ENCODE assay signal across 8 cellular contexts in genomic region chr19:45451181-45451849, GRCh38. TPM values are rescaled to one million over a fixed set of nuclear protein-coding genes. Genes with fewer than 3 reads are reported as not detected.
A peak's percentile ranks its signal among the peaks of the same experiment; 100 is the strongest.
DNase-seq lines count a peak whose midpoint lies in the region; ATAC-seq and TF ChIP-seq lines count a peak whose summit lies in the region.

No MANE protein-coding gene starts in this region.

- peaks cover 7% of the 10 kb centered on the region for H3K36me3 Mint-ChIP-seq in activated naive CD8-positive, alpha-beta T cell treated with anti-CD3 and anti-CD28 coated beads for 36 hours

- ATAC-seq in right cardiac atrium (peak; percentile 7 to 19), gastrocnemius medialis (no peak), HG02610 (IDR thresholded peaks at IDR 0.05; ENCODE audit: unreplicated experiment) (no peak), left lobe of liver (no peak)

- H3K27me3 ChIP-seq in right cardiac atrium (ENCODE audit: control insufficient read depth, insufficient read depth), result no peaks in the 10 kb centered on the region
- no peaks in the 10 kb centered on the region for H3K27me3 ChIP-seq in gastrocnemius medialis

- H3K4me1 ChIP-seq in right cardiac atrium (ENCODE audit: control insufficient read depth, insufficient read depth, low read length), result no peaks in the 10 kb centered on the region
- peaks cover 26 to 37% of the 10 kb centered on the region in 2 donors for H3K4me1 ChIP-seq in gastrocnemius medialis

- intact Hi-C loops in right cardiac atrium (cut with DNase I), result loop anchor here in 1 of 4 donors (2.0 kb wide), 1 partner anchor 15 kb away; the partner anchor contains the start of gene FOSB
- intact Hi-C loops in gastrocnemius medialis (cut with DNase I; ENCODE audit: low total_unique reads), result loop anchor here (2.0 kb wide), 1 partner anchor 15 kb away; the partner anchor contains the start of gene FOSB

- peaks cover 37% of the 10 kb centered on the region for H3K4me1 Mint-ChIP-seq in activated naive CD8-positive, alpha-beta T cell treated with anti-CD3 and anti-CD28 coated beads for 36 hours

- in situ Hi-C loops in gastrocnemius medialis (cut with MboI; ENCODE audit: low sequenced_read_pairs in 4 of 4), result no loop called here

- H3K27ac ChIP-seq in right cardiac atrium (ENCODE audit: low read length) (peak overlapping the region; percentile 38), gastrocnemius medialis (peak overlapping the region; percentile 65 to 82 (median 71))

- H3K4me3 ChIP-seq in right cardiac atrium (ENCODE audit: low read length) (peak overlapping the region; percentile 67), gastrocnemius medialis (peak overlapping the region; percentile 58 to 89 (median 66))

- H3K9me3 ChIP-seq in right cardiac atrium (ENCODE audit: control insufficient read depth, low read length) (no peaks in the 10 kb centered on the region), gastrocnemius medialis (no peaks in the 10 kb centered on the region)

- TF ChIP-seq POLR2A in gastrocnemius medialis (IDR thresholded peaks at IDR 0.05), result no peak

- DNase-seq in NCI-H82 (lab: John Stamatoyannopoulos, UW), result peak; percentile 36
- DNase-seq in NCI-H82 treated with DMSO at 0.1 percent for 48 hours (lab: John Stamatoyannopoulos, UW; ENCODE audit: unreplicated experiment), result no peak
- peak; percentile 65 for DNase-seq in NAMALWA (ENCODE audit: low spot score)
- DNase-seq in activated naive CD8-positive, alpha-beta T cell treated with anti-CD3 and anti-CD28 coated beads for 36 hours, result peak; percentile 39
- DNase-seq in right cardiac atrium, result peak in 1 of 3 donors; percentile 70
- no peak for DNase-seq in gastrocnemius medialis
- no peak for DNase-seq in left lobe of liver (ENCODE audit: low spot score)

- peak overlapping the region; percentile 86 for H3K27ac Mint-ChIP-seq in activated naive CD8-positive, alpha-beta T cell treated with anti-CD3 and anti-CD28 coated beads for 36 hours

- peak overlapping the region; percentile 84 for H3K4me3 Mint-ChIP-seq in activated naive CD8-positive, alpha-beta T cell treated with anti-CD3 and anti-CD28 coated beads for 36 hours

- H3K36me3 ChIP-seq in gastrocnemius medialis, result no peaks in the 10 kb centered on the region

- no peak for TF ChIP-seq CTCF in gastrocnemius medialis (IDR thresholded peaks at IDR 0.05 in 4 of 5, conservative IDR thresholded peaks at IDR 0.05 in 1 of 5)

- no peaks in the 10 kb centered on the region for H3K27me3 Mint-ChIP-seq in activated naive CD8-positive, alpha-beta T cell treated with anti-CD3 and anti-CD28 coated beads for 36 hours

- 4% methylated on average over 21 of the region's 21 CpGs for WGBS in right cardiac atrium

- H3K9me3 Mint-ChIP-seq in activated naive CD8-positive, alpha-beta T cell treated with anti-CD3 and anti-CD28 coated beads for 36 hours, result no peaks in the 10 kb centered on the region

RNA-seq across cellular contexts. Expression of gene FOSB, which starts 16.5 kb away (rescaled TPM):
- 10 to 100 TPM in 1 of 2 experiments, 1 to 10 TPM in 1; 9.7 to 10.5 TPM for total RNA-seq in activated naive CD8-positive, alpha-beta T cell treated with anti-CD3 and anti-CD28 coated beads for 36 hours
- total RNA-seq in right cardiac atrium, result 10 to 100 TPM in 1 of 4 donors, 1 to 10 TPM in 3; 1.6 to 16.3 (median 6.1) TPM
- 57.8 TPM for polyA plus RNA-seq in right cardiac atrium
- total RNA-seq in gastrocnemius medialis, result 1 to 10 TPM in 2 of 4 donors, under 1 TPM in 1, not detected in 1; 0.17 to 1.8 (median 1.6) TPM
- 0.35 TPM for total RNA-seq in left lobe of liver

RNA-seq across cellular contexts. Expression of gene ERCC1, which starts 27.6 kb away (rescaled TPM):
- total RNA-seq in activated naive CD8-positive, alpha-beta T cell treated with anti-CD3 and anti-CD28 coated beads for 36 hours, result 10 to 100 TPM; 50.0 to 53.2 TPM
- 100 to 1,000 TPM; 133 to 143 (median 139) TPM for total RNA-seq in right cardiac atrium
- 139 TPM for polyA plus RNA-seq in right cardiac atrium
- 100 to 1,000 TPM in 2 of 4 donors, 10 to 100 TPM in 2; 92.1 to 185 (median 103) TPM for total RNA-seq in gastrocnemius medialis
- 25.8 TPM for total RNA-seq in left lobe of liver

RNA-seq across cellular contexts. Expression of gene POLR1G, which starts 44.9 kb away (rescaled TPM):
- 10 to 100 TPM; 27.0 to 27.1 TPM for total RNA-seq in activated naive CD8-positive, alpha-beta T cell treated with anti-CD3 and anti-CD28 coated beads for 36 hours
- total RNA-seq in right cardiac atrium (1 to 10 TPM; 4.0 to 6.3 (median 5.0) TPM), gastrocnemius medialis (1 to 10 TPM; 5.1 to 8.3 (median 5.8) TPM), left lobe of liver (2.2 TPM)
- polyA plus RNA-seq in right cardiac atrium, result 4.0 TPM

RNA-seq across cellular contexts. Expression of gene RTN2, which starts 45.5 kb away (rescaled TPM):
- 1 to 10 TPM; 1.3 to 1.8 TPM for total RNA-seq in activated naive CD8-positive, alpha-beta T cell treated with anti-CD3 and anti-CD28 coated beads for 36 hours
- total RNA-seq in right cardiac atrium (10 to 100 TPM; 18.7 to 26.4 (median 20.4) TPM), gastrocnemius medialis (100 to 1,000 TPM in 2 of 4 donors, 10 to 100 TPM in 2; 51.8 to 140 (median 101) TPM), left lobe of liver (3.0 TPM)
- polyA plus RNA-seq in right cardiac atrium, result 20.2 TPM

RNA-seq across cellular contexts. Expression of gene PPP1R13L, which starts 46.4 kb away (rescaled TPM):
- total RNA-seq in activated naive CD8-positive, alpha-beta T cell treated with anti-CD3 and anti-CD28 coated beads for 36 hours, result 1 to 10 TPM; 3.6 to 4.7 TPM
- total RNA-seq in right cardiac atrium (100 to 1,000 TPM; 131 to 161 (median 150) TPM), gastrocnemius medialis (1 to 10 TPM; 1.1 to 6.9 (median 1.5) TPM), left lobe of liver (8.0 TPM)
- polyA plus RNA-seq in right cardiac atrium, result 100 TPM

Comparison
In these comparisons a context has a peak if more than half of its experiments do, and no peak if none do; other contexts are left out.
1. DNase-seq: peak in NCI-H82 (single experiment), NAMALWA (single experiment) and activated naive CD8-positive, alpha-beta T cell treated with anti-CD3 and anti-CD28 coated beads for 36 hours (single experiment); none in NCI-H82 treated with DMSO at 0.1 percent for 48 hours (single experiment), gastrocnemius medialis (0 of 2) and left lobe of liver (single experiment).
2. ATAC-seq: peak in right cardiac atrium (2 of 2); none in gastrocnemius medialis (0 of 2), HG02610 (single experiment) and left lobe of liver (single experiment).